8 cellular contexts compared by ENCODE assay signal in the genomic region with DNA sequence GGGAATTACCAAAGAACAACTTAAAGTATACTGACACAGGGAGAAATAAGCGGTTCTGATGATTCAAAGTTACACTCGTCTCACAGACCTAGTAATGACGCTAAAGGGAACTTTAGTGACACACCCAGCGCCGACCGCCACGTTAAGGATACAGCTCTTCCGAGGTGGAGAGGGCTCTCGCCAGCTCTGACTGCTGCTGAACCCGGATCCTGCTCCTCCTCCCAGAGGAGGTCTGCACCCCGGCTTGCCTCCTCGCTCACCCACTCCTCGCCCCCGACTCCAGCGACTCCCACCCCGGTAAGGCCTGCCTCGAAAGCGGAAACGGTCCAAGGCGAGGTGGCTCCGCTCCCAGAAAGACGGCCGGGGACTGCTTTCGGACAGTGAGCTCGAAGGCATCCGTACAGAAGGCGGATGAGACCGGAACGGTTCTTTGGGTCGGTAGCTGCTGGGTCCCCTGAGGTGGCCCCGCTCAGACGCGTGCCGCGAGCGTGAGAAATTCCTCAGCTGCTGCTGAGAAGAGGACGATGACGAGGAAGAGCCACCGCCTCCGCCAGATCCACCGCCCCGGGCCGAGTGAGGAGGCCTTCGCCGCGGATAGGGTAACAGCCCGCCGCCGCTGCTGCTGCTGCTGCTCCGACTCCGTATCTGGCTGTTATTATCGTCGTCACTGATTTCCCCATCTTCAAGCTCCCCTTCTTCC. TPM values are rescaled to one million over a fixed set of nuclear protein-coding genes. Genes with fewer than 3 reads are reported as not detected.
DNase-seq lines count a peak whose midpoint lies in the region; ATAC-seq and TF ChIP-seq lines count a peak whose summit lies in the region.

No MANE protein-coding gene starts in this region.

- H3K4me1 Mint-ChIP-seq in activated T-cell treated with anti-CD3 and anti-CD28 coated beads, Interleukin-2, amount 50 U/mL, for 72 hours (ENCODE audit: low read depth), result peaks cover 52% of the 10 kb centered on the region
- H3K4me1 Mint-ChIP-seq in nephron, result peaks cover 24% of the 10 kb centered on the region

- no peak for TF ChIP-seq CTCF in AG04450 (IDR thresholded peaks at IDR 0.05; ENCODE audit: low read depth, low read length)
- TF ChIP-seq CTCF in PC-3 (conservative IDR thresholded peaks at IDR 0.05; ENCODE audit: low read depth, low read length), result no peak
- TF ChIP-seq CTCF in fibroblast of lung (conservative IDR thresholded peaks at IDR 0.05 in 1 of 2, IDR thresholded peaks at IDR 0.05 in 1 of 2; ENCODE audit: low read depth in 1 of 2, low read length in 2 of 2), result no peak
- no peak for TF ChIP-seq CTCF in nephron (IDR thresholded peaks at IDR 0.05; ENCODE audit: unreplicated experiment in 3 of 3)

- H3K79me2 ChIP-seq in PC-3 (ENCODE audit: low read length), result peaks cover 75% of the 10 kb centered on the region
- peaks cover 60% of the 10 kb centered on the region for H3K79me2 ChIP-seq in fibroblast of lung (ENCODE audit: control insufficient read depth, insufficient read depth, low read length)

- peaks cover 14 to 34% of the 10 kb centered on the region in 2 donors for H3K36me3 Mint-ChIP-seq in activated T-cell treated with anti-CD3 and anti-CD28 coated beads, Interleukin-2, amount 50 U/mL, for 72 hours (ENCODE audit: insufficient read depth in 2 of 2)
- peaks cover 35% of the 10 kb centered on the region for H3K36me3 Mint-ChIP-seq in nephron (ENCODE audit: low read depth)

- H3K27ac Mint-ChIP-seq in activated T-cell treated with anti-CD3 and anti-CD28 coated beads, Interleukin-2, amount 50 U/mL, for 72 hours, result peak overlapping the region; percentile 99
- H3K27ac Mint-ChIP-seq in nephron, result peak overlapping the region; percentile 96 to 99 (median 99)

- H2AFZ ChIP-seq in PC-3 (ENCODE audit: low read length), result peak overlapping the region; percentile 70
- no peak overlapping the region for H2AFZ ChIP-seq in fibroblast of lung (ENCODE audit: low read length)

- H3K4me3 ChIP-seq in AG04450 (ENCODE audit: low read depth, low read length), result peak overlapping the region; percentile 96
- peak overlapping the region; percentile 95 for H3K4me3 ChIP-seq in PC-3 (ENCODE audit: low read length)
- peak overlapping the region; percentile 85 to 99 (median 92) for H3K4me3 ChIP-seq in fibroblast of lung (replicated peaks in 1 of 4; ENCODE audit: control extremely low read depth in 1 of 4, insufficient read depth in 1 of 4, low read depth in 3 of 4, low read length in 4 of 4)

- POLR2A ChIA-PET in AG04450 (lab: Yijun Ruan, JAX) (interaction anchor here (0.7 to 3.6 kb wide), 5 partner anchors 23 to 92 kb away, joined by 3 to 41 read pairs (median 11); a partner anchor contains a TSS), PC-3 (lab: Charles Lee; ENCODE audit: unreplicated experiment) (interaction anchor here (0.5 kb wide), 1 partner anchor 94 kb away, joined by 10 read pairs; no protein-coding TSS in a partner anchor)

- no peaks in the 10 kb centered on the region; the same call in 1 of the 2 replicates for H3K9me3 ChIP-seq in AG04450 (ENCODE audit: control insufficient read depth, insufficient read depth, low read length)
- H3K9me3 ChIP-seq in PC-3 (ENCODE audit: low read length), result no peaks in the 10 kb centered on the region
- H3K9me3 ChIP-seq in fibroblast of lung (ENCODE audit: control insufficient read depth, insufficient read depth, low read depth, low read length), result no peaks in the 10 kb centered on the region

- peak; percentile 22 for ATAC-seq in GM18873 (IDR thresholded peaks at IDR 0.05; ENCODE audit: low FRiP score, unreplicated experiment)
- peak; percentile 25 for ATAC-seq in HG03135 (IDR thresholded peaks at IDR 0.05; ENCODE audit: unreplicated experiment)
- ATAC-seq in PC-3, result peak; percentile 13
- peak; percentile 62 to 69 for ATAC-seq in activated T-cell treated with anti-CD3 and anti-CD28 coated beads, Interleukin-2, amount 50 U/mL, for 72 hours (replicated peaks in 1 of 2)

- H3K36me3 ChIP-seq in PC-3 (ENCODE audit: low read depth, low read length) (peaks cover 25% of the 10 kb centered on the region), fibroblast of lung (ENCODE audit: control insufficient read depth, insufficient read depth, low read length) (peaks cover 1% of the 10 kb centered on the region)

- peaks cover 0 to 4% of the 10 kb centered on the region in 2 donors for H3K9me3 Mint-ChIP-seq in activated T-cell treated with anti-CD3 and anti-CD28 coated beads, Interleukin-2, amount 50 U/mL, for 72 hours
- no peaks in the 10 kb centered on the region for H3K9me3 Mint-ChIP-seq in nephron

- H3K27ac ChIP-seq in AG04450 (ENCODE audit: low read depth, low read length), result peak overlapping the region; percentile 98
- H3K27ac ChIP-seq in PC-3 (ENCODE audit: low read length), result peak overlapping the region; percentile 87
- peak overlapping the region; percentile 96 for H3K27ac ChIP-seq in fibroblast of lung (ENCODE audit: insufficient read depth, low read length)

- no peaks in the 10 kb centered on the region for H3F3A ChIP-seq in PC-3 (ENCODE audit: low read length, unreplicated experiment)

- peak overlapping the region; percentile 95 for H3K9ac ChIP-seq in PC-3 (ENCODE audit: low read length)
- H3K9ac ChIP-seq in fibroblast of lung (ENCODE audit: insufficient read depth, low read length), result peak overlapping the region; percentile 94

- TSS peak; percentile 80 for BruUV-seq in PC-3 (replicated peaks; lab: Mats Ljungman, UMichigan)

- peak overlapping the region; percentile 97 for H3K4me2 ChIP-seq in PC-3 (ENCODE audit: low read length)
- peak overlapping the region; percentile 81 for H3K4me2 ChIP-seq in fibroblast of lung (ENCODE audit: extremely low read depth, insufficient read depth, low read length)

- DNase-seq in AG04450 (ENCODE audit: low read depth, low spot score) (no peak), PC-3 (peak; percentile 57), fibroblast of lung (ENCODE audit: low read depth in 2 of 2) (peak; percentile 67 to 71)
- DNase-seq in activated T-cell treated with anti-CD3 and anti-CD28 coated beads, Interleukin-2, amount 50 U/mL, for 72 hours, result peak; percentile 73 to 86
- peak; percentile 74 for DNase-seq in stimulated activated naive CD4-positive, alpha-beta T cell treated with Interleukin-2 at 50 U/mL for 16 hours (lab: John Stamatoyannopoulos, UW)

- CTCF ChIA-PET in AG04450 (lab: Charles Lee), result interaction anchor here (0.8 to 5.5 kb wide), 9 partner anchors 16 to 91 kb away, joined by 3 to 35 read pairs (median 4); a partner anchor contains a TSS
- CTCF ChIA-PET in PC-3 (lab: Charles Lee), result interaction anchor here (0.5 to 1.5 kb wide), 4 partner anchors 21 to 84 kb away, joined by 4 to 6 read pairs (median 4); a partner anchor contains a TSS

- no peaks in the 10 kb centered on the region for H3K9me2 ChIP-seq in PC-3 (replicated peaks; ENCODE audit: low read length)

- H3K27me3 Mint-ChIP-seq in activated T-cell treated with anti-CD3 and anti-CD28 coated beads, Interleukin-2, amount 50 U/mL, for 72 hours (ENCODE audit: low read depth), result no peaks in the 10 kb centered on the region
- no peaks in the 10 kb centered on the region for H3K27me3 Mint-ChIP-seq in nephron (ENCODE audit: low read depth)

- H3K27me3 ChIP-seq in AG04450 (ENCODE audit: control insufficient read depth, insufficient read depth, low read length), result no peaks in the 10 kb centered on the region
- H3K27me3 ChIP-seq in PC-3 (ENCODE audit: low read length), result no peaks in the 10 kb centered on the region
- H3K27me3 ChIP-seq in fibroblast of lung (ENCODE audit: control insufficient read depth, insufficient read depth, low read length), result no peaks in the 10 kb centered on the region

- H4K20me1 ChIP-seq in PC-3 (ENCODE audit: low read length) (peaks cover 18% of the 10 kb centered on the region), fibroblast of lung (ENCODE audit: control insufficient read depth, extremely low read depth, insufficient read depth, low read length) (no peaks in the 10 kb centered on the region)

- H3K4me1 ChIP-seq in PC-3 (ENCODE audit: insufficient read depth, low read length) (peaks cover 18% of the 10 kb centered on the region), fibroblast of lung (ENCODE audit: control insufficient read depth, extremely low read depth, insufficient read depth, low read length) (no peaks in the 10 kb centered on the region)

- intact Hi-C loops in PC-3 (cut with micrococcal nuclease), result loop anchor here (2.0 kb wide), 2 partner anchors 24 to 92 kb away; a partner anchor contains a TSS

- H3K4me3 Mint-ChIP-seq in activated T-cell treated with anti-CD3 and anti-CD28 coated beads, Interleukin-2, amount 50 U/mL, for 72 hours, result peak overlapping the region; percentile 95 to 99
- peak overlapping the region; percentile 94 to 98 (median 98) for H3K4me3 Mint-ChIP-seq in nephron

RNA-seq across cellular contexts. Expression of a gene that starts 0.6 kb away (rescaled TPM):
- polyA plus RNA-seq in AG04450 (2011; rRNA removed), result 38.4 and 55.5 TPM in 2 replicates
- 20.5 and 46.7 TPM in 2 replicates for polyA minus RNA-seq in AG04450 (2011; rRNA and poly(A)+ RNA removed)
- 13.7 and 18.5 TPM in 2 replicates for total RNA-seq in PC-3 (2014; rRNA removed)
- 10 to 100 TPM; 87.7 to 98.7 TPM for total RNA-seq in activated T-cell treated with anti-CD3 and anti-CD28 coated beads, Interleukin-2, amount 50 U/mL, for 72 hours
- total RNA-seq in fibroblast of lung, result 21.8 and 30.7 TPM in 2 replicates
- polyA plus RNA-seq in fibroblast of lung, result 23.2 and 33.1 TPM in 2 replicates
- polyA plus RNA-seq in fibroblast of lung (2012), result 9.1 and 13.4 TPM in 2 replicates
- polyA minus RNA-seq in fibroblast of lung (ENCODE audit: low replicate concordance), result 3.1 and 3.7 TPM in 2 replicates

RNA-seq across cellular contexts. Expression of a gene that starts 1.1 kb away (rescaled TPM):
- polyA plus RNA-seq in AG04450 (2011; rRNA removed), result 3.3 and 6.1 TPM in 2 replicates
- 1.6 and 2.6 TPM in 2 replicates for polyA minus RNA-seq in AG04450 (2011; rRNA and poly(A)+ RNA removed)
- total RNA-seq in PC-3 (2014; rRNA removed), result 1.2 and 2.4 TPM in 2 replicates
- total RNA-seq in activated T-cell treated with anti-CD3 and anti-CD28 coated beads, Interleukin-2, amount 50 U/mL, for 72 hours, result 10 to 100 TPM; 13.8 to 15.1 TPM
- total RNA-seq in fibroblast of lung, result 5.6 and 6.9 TPM in 2 replicates
- 1.5 and 2.3 TPM in 2 replicates for polyA plus RNA-seq in fibroblast of lung
- polyA plus RNA-seq in fibroblast of lung (2012), result 1.6 and 2.5 TPM in 2 replicates
- 0.19 and 0.79 TPM in 2 replicates for polyA minus RNA-seq in fibroblast of lung (ENCODE audit: low replicate concordance)

RNA-seq across cellular contexts. Expression of a gene that starts 22.9 kb away (rescaled TPM):
- polyA plus RNA-seq in AG04450 (2011; rRNA removed) (18.8 and 23.3 TPM in 2 replicates), fibroblast of lung (19.6 and 30.5 TPM in 2 replicates)
- 19.4 and 30.7 TPM in 2 replicates for polyA minus RNA-seq in AG04450 (2011; rRNA and poly(A)+ RNA removed)
- total RNA-seq in PC-3 (2014; rRNA removed) (14.3 and 17.5 TPM in 2 replicates), fibroblast of lung (21.6 and 25.1 TPM in 2 replicates)
- 10 to 100 TPM; 15.0 to 18.5 TPM for total RNA-seq in activated T-cell treated with anti-CD3 and anti-CD28 coated beads, Interleukin-2, amount 50 U/mL, for 72 hours
- 13.3 and 14.1 TPM in 2 replicates for polyA plus RNA-seq in fibroblast of lung (2012)
- polyA minus RNA-seq in fibroblast of lung (ENCODE audit: low replicate concordance), result 14.1 and 20.7 TPM in 2 replicates

Comparison
In these comparisons a context has a peak if more than half of its experiments do, and no peak if none do; other contexts are left out.
1. ATAC-seq: peak in every context shown above with its lines; median percentile 66 in activated T-cell treated with anti-CD3 and anti-CD28 coated beads, Interleukin-2, amount 50 U/mL, for 72 hours; 25 in HG03135; 22 in GM18873; 13 in PC-3.